ENCODE assay signal across 21 cellular contexts in the genomic region with DNA sequence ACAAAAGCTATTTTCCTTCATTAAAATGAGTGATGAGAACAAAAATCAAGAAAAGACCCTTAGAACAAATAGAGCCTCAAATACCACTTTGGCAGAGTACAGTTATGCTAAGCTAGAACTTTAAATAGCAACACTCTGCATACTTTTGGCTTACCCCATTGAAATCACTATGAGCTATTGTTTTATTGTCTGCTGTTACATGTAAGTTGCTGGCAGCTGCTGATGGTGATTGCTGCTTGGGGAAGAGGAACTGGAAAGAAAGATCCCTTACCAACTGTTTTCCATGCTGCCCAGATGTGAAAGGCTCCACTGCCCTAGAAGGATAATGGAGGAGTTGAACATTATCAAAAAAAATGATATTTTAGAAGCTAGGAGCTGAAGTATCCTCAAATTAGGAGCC.
"Had no signal": no experiment of that assay in that cellular context is flagged by ENCODE, and none has a peak within 500 bp of the region (broad histone marks: within the 10 kb centered on the region; RNA-seq: fewer than 3 reads in every experiment).

No MANE protein-coding gene starts in this region.

- H3K4me3 ChIP-seq: esophagus muscularis mucosa, gastroesophageal sphincter, left ventricle myocardium inferior, SK-N-MC, thoracic aorta had no signal

- ATAC-seq: activated CD8-positive, alpha-beta memory T cell treated with anti-CD3 and anti-CD28 coated beads, Interleukin-2, amount 10 ng/mL, durations not matched to agents 7 days and 5 days; activated CD8-positive, alpha-beta T cell treated with anti-CD3 and anti-CD28 coated beads for 36 hours; activated naive CD8-positive, alpha-beta T cell treated with anti-CD3 and anti-CD28 coated beads, Interleukin-2, amount 50 U/mL, for 24 hours; gastroesophageal sphincter had no signal

- DNase-seq: activated CD4-positive, alpha-beta T cell treated with anti-CD3 and anti-CD28 coated beads, Interleukin-2, amount 10 ng/mL, durations not matched to agents 7 days and 5 days; activated CD4-positive, CD25-positive, alpha-beta regulatory T cell treated with anti-CD3 and anti-CD28 coated beads, Interleukin-2, amount 50 U/mL, for 72 hours; activated CD8-positive, alpha-beta memory T cell treated with anti-CD3 and anti-CD28 coated beads, Interleukin-2, amount 10 ng/mL, durations not matched to agents 7 days and 5 days; activated CD8-positive, alpha-beta T cell treated with anti-CD3 and anti-CD28 coated beads for 36 hours; activated gamma-delta T cell; activated naive CD4-positive, alpha-beta T cell treated with anti-CD3 and anti-CD28 coated beads, Interleukin-2, amount 50 U/mL, for 16 hours; activated naive CD8-positive, alpha-beta T cell treated with anti-CD3 and anti-CD28 coated beads, Interleukin-2, amount 50 U/mL, for 24 hours; brain microvascular endothelial cell; central memory CD4-positive, alpha-beta T cell; dermis blood vessel endothelial cell; effector memory CD4-positive, alpha-beta T cell; left ventricle myocardium inferior; mammary epithelial cell; naive B cell; stimulated activated CD4-positive, alpha-beta T cell treated with anti-CD3 and anti-CD28 coated beads, Interleukin-4, amount 100 ng/mL, for 24 hours; stimulated activated naive CD4-positive, alpha-beta T cell treated with Interleukin-2 at 50 U/mL for 16 hours had no signal

- FAIRE-seq: endothelial cell of umbilical vein had no signal

- H3K27ac ChIP-seq: brain microvascular endothelial cell, esophagus muscularis mucosa, gastroesophageal sphincter, left ventricle myocardium inferior, SK-N-MC, thoracic aorta had no signal

- H3K4me1 ChIP-seq: esophagus muscularis mucosa, gastroesophageal sphincter had no signal

- H3K9me3 ChIP-seq: esophagus muscularis mucosa, gastroesophageal sphincter, left ventricle myocardium inferior, thoracic aorta had no signal

- H3K27me3 ChIP-seq: brain microvascular endothelial cell, esophagus muscularis mucosa had no signal

- H3K36me3 ChIP-seq: brain microvascular endothelial cell, esophagus muscularis mucosa, gastroesophageal sphincter, left ventricle myocardium inferior, thoracic aorta had no signal
